8 cellular contexts compared by ENCODE assay signal in genomic region chr12:123232472-123232806, GRCh38. TPM values are rescaled to one million over a fixed set of nuclear protein-coding genes. Genes with fewer than 3 reads are reported as not detected.
DNase-seq lines count a peak whose midpoint lies in the region; ATAC-seq and TF ChIP-seq lines count a peak whose summit lies in the region.

No MANE protein-coding gene starts in this region.

- TF ChIP-seq CTCF in CD8-positive, alpha-beta T cell (IDR thresholded peaks at IDR 0.05): no peak
- TF ChIP-seq CTCF in colonic mucosa (IDR thresholded peaks at IDR 0.05) (no peak), GM20000 (IDR thresholded peaks at IDR 0.05; ENCODE audit: extremely low read depth, missing control alignments) (no peak)

- H3K27ac ChIP-seq in CD8-positive, alpha-beta T cell (ENCODE audit: low read depth, low read length): peak overlapping the region; percentile 91
- H3K27ac ChIP-seq in KOPT-K1 (ENCODE audit: low read depth, low read length, poor library complexity, severe bottlenecking) (peak overlapping the region; percentile 94), colonic mucosa (peak overlapping the region; percentile 85), mucosa of rectum (ENCODE audit: low read depth in 2 of 2, low read length in 2 of 2) (peak overlapping the region; percentile 91 to 92)

- H3K27me3 Mint-ChIP-seq in CD8-positive, alpha-beta T cell (ENCODE audit: low read depth): no peaks in the 10 kb centered on the region

- no peaks in the 10 kb centered on the region for H3K9me3 ChIP-seq in CD8-positive, alpha-beta T cell (ENCODE audit: low read length)
- H3K9me3 ChIP-seq in KOPT-K1 (ENCODE audit: insufficient read depth, low read length, poor library complexity, severe bottlenecking) (no peaks in the 10 kb centered on the region), colonic mucosa (no peaks in the 10 kb centered on the region), mucosa of rectum (ENCODE audit: control insufficient read depth in 2 of 2, low read length in 2 of 2) (no peaks in the 10 kb centered on the region)

- H3K9me3 Mint-ChIP-seq in CD8-positive, alpha-beta T cell: no peaks in the 10 kb centered on the region

- H3K4me1 ChIP-seq in CD8-positive, alpha-beta T cell (ENCODE audit: insufficient read depth, low read length): peaks cover 80% of the 10 kb centered on the region
- no peaks in the 10 kb centered on the region for H3K4me1 ChIP-seq in colonic mucosa
- peaks cover 15 to 23% of the 10 kb centered on the region in 2 donors for H3K4me1 ChIP-seq in mucosa of rectum (ENCODE audit: control insufficient read depth in 2 of 2, insufficient read depth in 2 of 2, low read length in 2 of 2)

- CTCF ChIA-PET in CD8-positive, alpha-beta T cell (lab: Charles Lee): interaction anchor here (0.9 to 2.8 kb wide), 7 partner anchors 9 to 190 kb away, joined by 3 to 24 read pairs (median 4); no protein-coding TSS in a partner anchor

- no peaks in the 10 kb centered on the region for H3K27me3 ChIP-seq in CD8-positive, alpha-beta T cell (ENCODE audit: insufficient read depth, low read length)
- no peaks in the 10 kb centered on the region for H3K27me3 ChIP-seq in colonic mucosa
- H3K27me3 ChIP-seq in mucosa of rectum (ENCODE audit: control insufficient read depth in 2 of 2, insufficient read depth in 2 of 2, low read length in 2 of 2): no peaks in the 10 kb centered on the region

- peaks cover 31% of the 10 kb centered on the region for H3K36me3 Mint-ChIP-seq in CD8-positive, alpha-beta T cell

- peaks cover 74% of the 10 kb centered on the region for H3K4me1 Mint-ChIP-seq in CD8-positive, alpha-beta T cell (ENCODE audit: low read depth)

- intact Hi-C loops in CD8-positive, alpha-beta T cell (cut with DNase I, micrococcal nuclease): loop anchor here (1.0 to 10.0 kb wide), 9 partner anchors 9 to 708 kb away; partner anchors contain the start of genes KNTC1 (in 2 of the 2), RSRC2 (in 2 of the 2), CCDC62 (in 1 of the 2) and KMT5A (in 1 of the 2)
- intact Hi-C loops in colonic mucosa (cut with DNase I): loop anchor here (10.0 kb wide), 2 partner anchors 78 to 368 kb away; partner anchors contain the start of gene PITPNM2

- peak overlapping the region; percentile 100 for H3K27ac Mint-ChIP-seq in CD8-positive, alpha-beta T cell

- no peak for DNase-seq in CD8-positive, alpha-beta T cell
- DNase-seq in colonic mucosa (no peak), GM20000 (ENCODE audit: low spot score) (no peak), SHP77 (lab: John Stamatoyannopoulos, UW) (no peak), NCI-H187 (lab: John Stamatoyannopoulos, UW) (no peak)
- no peak for DNase-seq in stimulated activated CD4-positive, alpha-beta T cell treated with anti-CD3 and anti-CD28 coated beads, Interleukin-4, amount 100 ng/mL, for 4 hours

- H3K4me3 ChIP-seq in CD8-positive, alpha-beta T cell (ENCODE audit: low read depth, low read length): peak overlapping the region; percentile 98
- H3K4me3 ChIP-seq in colonic mucosa (peak overlapping the region; percentile 75), mucosa of rectum (ENCODE audit: low read length in 2 of 2) (peak overlapping the region; percentile 87 to 97)

- H3K4me3 Mint-ChIP-seq in CD8-positive, alpha-beta T cell: peak overlapping the region; percentile 94

- H3K36me3 ChIP-seq in CD8-positive, alpha-beta T cell (ENCODE audit: insufficient read depth, low read length): no peaks in the 10 kb centered on the region
- H3K36me3 ChIP-seq in KOPT-K1 (ENCODE audit: insufficient read depth, low read length): peaks cover 28% of the 10 kb centered on the region
- no peaks in the 10 kb centered on the region for H3K36me3 ChIP-seq in colonic mucosa
- no peaks in the 10 kb centered on the region for H3K36me3 ChIP-seq in mucosa of rectum (ENCODE audit: control insufficient read depth in 2 of 2, insufficient read depth in 2 of 2, low read length in 2 of 2)

- no peak for ATAC-seq in CD8-positive, alpha-beta T cell

- H3K9ac ChIP-seq in colonic mucosa (ENCODE audit: low read depth in 2 of 2, low read length in 2 of 2) (peak overlapping the region; percentile 67 to 98), mucosa of rectum (ENCODE audit: low read depth in 1 of 2, low read length in 2 of 2) (peak overlapping the region; percentile 65 to 90)

- POLR2A ChIA-PET in CD8-positive, alpha-beta T cell (lab: Charles Lee): interaction anchor here (0.6 to 4.2 kb wide), 37 partner anchors 9 to 731 kb away, joined by 3 to 86 read pairs (median 5); partner anchors contain the start of genes ABCB9, DDX55, HIP1R and KNTC1

RNA-seq across cellular contexts. Expression of gene MPHOSPH9, which starts 0.5 kb away (rescaled TPM):
- 10 to 100 TPM; 82.2 to 84.4 TPM for total RNA-seq in CD8-positive, alpha-beta T cell
- total RNA-seq in colonic mucosa: 10 to 100 TPM; 15.5 to 35.7 TPM

RNA-seq across cellular contexts. Expression of gene MTRFR, which starts 0.8 kb away (rescaled TPM):
- total RNA-seq in CD8-positive, alpha-beta T cell: 10 to 100 TPM; 37.7 to 39.4 TPM
- total RNA-seq in colonic mucosa: 10 to 100 TPM; 10.6 to 17.4 TPM

RNA-seq across cellular contexts. Expression of gene CDK2AP1, which starts 39.2 kb away (rescaled TPM):
- 1 to 10 TPM; 3.8 to 4.1 TPM for total RNA-seq in CD8-positive, alpha-beta T cell
- 100 to 1,000 TPM in 1 of 2 donors, 10 to 100 TPM in 1; 65.6 to 101 TPM for total RNA-seq in colonic mucosa

Comparison
In these comparisons a context has a peak if more than half of its experiments do, and no peak if none do; other contexts are left out.
1. RNA of gene CDK2AP1, which starts 39.2 kb away (total RNA-seq): 65.6 to 101 TPM in colonic mucosa; 3.8 to 4.1 TPM in CD8-positive, alpha-beta T cell; every median in the first group is over 10 times any median in the second.
2. Peak in every context shown above with its lines, with median percentiles within 50 percentile points of each other: H3K27ac ChIP-seq and H3K4me3 ChIP-seq.